18 cellular contexts compared by ENCODE assay signal in the genomic region with DNA sequence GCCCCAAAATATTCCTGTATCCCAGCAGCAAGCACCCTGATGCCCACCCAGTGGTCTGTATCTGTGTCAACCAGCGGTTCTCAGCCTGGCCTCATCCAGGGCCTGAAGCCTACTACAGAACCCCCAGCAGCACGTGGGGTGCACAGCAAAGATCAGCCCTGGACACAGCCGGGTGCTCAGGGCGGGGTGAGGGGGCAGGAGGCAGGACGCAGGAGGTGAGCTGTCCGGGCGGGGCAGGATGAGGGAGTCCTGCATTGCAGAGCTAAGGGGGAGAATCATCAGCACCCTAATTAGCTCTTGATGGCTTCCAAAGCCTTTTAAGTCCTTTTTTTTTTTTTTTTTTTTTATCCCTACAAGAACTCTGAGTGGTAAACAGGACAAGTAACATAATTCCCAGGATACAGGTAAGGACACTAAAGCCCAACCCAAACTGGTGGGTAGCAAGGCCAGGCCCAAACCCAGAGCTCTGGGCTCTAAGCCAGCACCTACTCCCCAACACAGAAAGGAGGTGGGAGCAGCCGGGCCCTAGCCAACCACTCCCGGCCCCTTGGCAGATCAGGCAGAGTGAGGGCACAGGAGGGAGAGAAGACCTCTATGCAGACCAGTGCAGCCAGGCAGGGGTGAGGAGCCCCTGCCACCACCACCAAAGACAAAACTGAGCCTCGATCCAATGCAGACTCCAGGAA.
"Had no signal": no experiment of that assay in that cellular context is flagged by ENCODE, and none has a peak within 500 bp of the region (broad histone marks: within the 10 kb centered on the region; RNA-seq: fewer than 3 reads in every experiment).

No MANE protein-coding gene starts in this region.

- H3K4me3 Mint-ChIP-seq: activated T-cell treated with anti-CD3 and anti-CD28 coated beads, Interleukin-2, amount 50 U/mL, for 24 hours; neural crest cell had no signal

- H3K27ac Mint-ChIP-seq: activated naive CD4-positive, alpha-beta T cell treated with anti-CD3 and anti-CD28 coated beads, Interleukin-2, amount 50 U/mL, for 72 hours; activated T-cell treated with anti-CD3 and anti-CD28 coated beads, Interleukin-2, amount 50 U/mL, for 24 hours had no signal

- H3K36me3 Mint-ChIP-seq: activated naive CD4-positive, alpha-beta T cell treated with anti-CD3 and anti-CD28 coated beads, Interleukin-2, amount 50 U/mL, for 72 hours had no signal

- DNase-seq: activated CD4-positive, alpha-beta T cell treated with anti-CD3 and anti-CD28 coated beads, Interleukin-2, amount 50 U/mL, for 4 hours; activated effector memory CD4-positive, alpha-beta T cell treated with anti-CD3 and anti-CD28 coated beads, Interleukin-2, amount 50 U/mL, for 16 hours; activated T-cell treated with anti-CD3 and anti-CD28 coated beads, Interleukin-2, amount 50 U/mL, for 24 hours; amniotic stem cell; body of pancreas; cerebellar nuclear complex; dermis blood vessel endothelial cell; esophagus squamous epithelium; foreskin fibroblast; mesendoderm; stimulated activated CD4-positive, alpha-beta T cell treated with anti-CD3 and anti-CD28 coated beads, Interleukin-4, amount 100 ng/mL, for 4 hours had no signal

- H3K9ac ChIP-seq: parathyroid adenoma had no signal

- H3K4me3 ChIP-seq: body of pancreas, esophagus squamous epithelium, left lung had no signal

- H3K27ac ChIP-seq: body of pancreas, esophagus squamous epithelium, left lung, parathyroid adenoma had no signal

- H3K4me1 Mint-ChIP-seq: neural crest cell had no signal

- H3K4me1 ChIP-seq: body of pancreas, esophagus squamous epithelium, left lung, parathyroid adenoma had no signal

- FAIRE-seq: islet of Langerhans, urothelium cell line had no signal

- H3K9me3 Mint-ChIP-seq: activated naive CD4-positive, alpha-beta T cell treated with anti-CD3 and anti-CD28 coated beads, Interleukin-2, amount 50 U/mL, for 72 hours; activated T-cell treated with anti-CD3 and anti-CD28 coated beads, Interleukin-2, amount 50 U/mL, for 24 hours; neural crest cell had no signal

- ATAC-seq: activated CD4-positive, CD25-positive, alpha-beta regulatory T cell treated with anti-CD3 and anti-CD28 coated beads, Interleukin-2, amount 50 U/mL, for 24 hours; activated naive CD4-positive, alpha-beta T cell treated with anti-CD3 and anti-CD28 coated beads, Interleukin-2, amount 50 U/mL, for 72 hours; body of pancreas; left lung had no signal

- H3K27me3 ChIP-seq: body of pancreas, left lung had no signal

- H3K79me2 ChIP-seq: parathyroid adenoma had no signal

- H2AFZ ChIP-seq: parathyroid adenoma had no signal

- H3K36me3 ChIP-seq: esophagus squamous epithelium, left lung had no signal

- H3K9me3 ChIP-seq: body of pancreas, esophagus squamous epithelium, left lung had no signal
